ENCODE assay signal across 35 cellular contexts in genomic region chr11:113308601-113309000, GRCh38.
"Had no signal": no experiment of that assay in that cellular context is flagged by ENCODE, and none has a peak within 500 bp of the region (broad histone marks: within the 10 kb centered on the region; RNA-seq: fewer than 3 reads in every experiment).

No MANE protein-coding gene starts in this region.

- H3K27me3 Mint-ChIP-seq: activated CD4-positive, alpha-beta memory T cell treated with anti-CD3 and anti-CD28 coated beads for 36 hours; activated CD4-positive, alpha-beta T cell treated with anti-CD3 and anti-CD28 coated beads for 36 hours; activated naive CD4-positive, alpha-beta T cell treated with anti-CD3 and anti-CD28 coated beads, Interleukin-2, amount 50 U/mL, for 24 hours; activated naive CD8-positive, alpha-beta T cell treated with anti-CD3 and anti-CD28 coated beads for 36 hours; activated naive CD8-positive, alpha-beta T cell treated with anti-CD3 and anti-CD28 coated beads, Interleukin-2, amount 50 U/mL, for 24 hours had no signal

- H3K27ac Mint-ChIP-seq: activated CD4-positive, alpha-beta memory T cell treated with anti-CD3 and anti-CD28 coated beads for 36 hours; activated CD4-positive, alpha-beta T cell treated with anti-CD3 and anti-CD28 coated beads for 36 hours; activated CD4-positive, alpha-beta T cell treated with anti-CD3 and anti-CD28 coated beads, Interleukin-2, amount 10 ng/mL, durations not matched to agents 24 days and 14 days; activated CD8-positive, alpha-beta memory T cell treated with anti-CD3 and anti-CD28 coated beads, Interleukin-2, amount 10 ng/mL, durations not matched to agents 7 days and 5 days; activated CD8-positive, alpha-beta T cell treated with anti-CD3 and anti-CD28 coated beads, Interleukin-2, amount 10 ng/mL, durations not matched to agents 7 days and 5 days; activated naive CD4-positive, alpha-beta T cell treated with anti-CD3 and anti-CD28 coated beads for 36 hours; activated naive CD4-positive, alpha-beta T cell treated with anti-CD3 and anti-CD28 coated beads, Interleukin-2, amount 50 U/mL, for 24 hours; activated naive CD8-positive, alpha-beta T cell treated with anti-CD3 and anti-CD28 coated beads for 36 hours; activated naive CD8-positive, alpha-beta T cell treated with anti-CD3 and anti-CD28 coated beads, Interleukin-2, amount 50 U/mL, for 24 hours; activated T-helper 1 cell treated with anti-CD3 and anti-CD28 coated beads, Interleukin-12 subunit alpha, Interleukin-12 subunit beta, Interleukin-2, Interleukin-4 antibody, amounts not matched to agents 30 ng/mL and 10 ng/mL and 1 ng/mL, durations not matched to agents 14 hours and 24 hours and 36 hours; activated T-helper 2 cell treated with anti-CD3 and anti-CD28 coated beads, Interferon-gamma antibody, Interleukin-2, Interleukin-4, amounts not matched to agents 10 μg/mL and 5 μg/mL and 100 μg/mL, durations not matched to agents 14 hours and 24 hours and 36 hours; endodermal cell; T-helper 2 cell treated with Interferon-gamma antibody and Interleukin-4, amounts not matched to agents 5 μg/mL and 100 μg/mL, for 36 hours had no signal

- H3K27ac ChIP-seq: adrenal gland, body of pancreas, cardiac muscle cell, colonic mucosa, dorsolateral prefrontal cortex, gastrocnemius medialis, heart left ventricle had no signal

- H3K36me3 Mint-ChIP-seq: activated CD4-positive, alpha-beta memory T cell treated with anti-CD3 and anti-CD28 coated beads for 36 hours; activated CD8-positive, alpha-beta memory T cell treated with anti-CD3 and anti-CD28 coated beads, Interleukin-2, amount 10 ng/mL, durations not matched to agents 7 days and 5 days; activated naive CD4-positive, alpha-beta T cell treated with anti-CD3 and anti-CD28 coated beads, Interleukin-2, amount 50 U/mL, for 24 hours; activated naive CD8-positive, alpha-beta T cell treated with anti-CD3 and anti-CD28 coated beads for 36 hours had no signal

- H3K4me3 Mint-ChIP-seq: activated CD4-positive, alpha-beta memory T cell treated with anti-CD3 and anti-CD28 coated beads for 36 hours; activated CD4-positive, alpha-beta T cell treated with anti-CD3 and anti-CD28 coated beads for 36 hours; activated CD4-positive, alpha-beta T cell treated with anti-CD3 and anti-CD28 coated beads, Interleukin-2, amount 10 ng/mL, durations not matched to agents 24 days and 14 days; activated CD8-positive, alpha-beta memory T cell treated with anti-CD3 and anti-CD28 coated beads, Interleukin-2, amount 10 ng/mL, durations not matched to agents 7 days and 5 days; activated CD8-positive, alpha-beta T cell treated with anti-CD3 and anti-CD28 coated beads, Interleukin-2, amount 10 ng/mL, durations not matched to agents 7 days and 5 days; activated naive CD4-positive, alpha-beta T cell treated with anti-CD3 and anti-CD28 coated beads for 36 hours; activated naive CD4-positive, alpha-beta T cell treated with anti-CD3 and anti-CD28 coated beads, Interleukin-2, amount 50 U/mL, for 24 hours; activated naive CD8-positive, alpha-beta T cell treated with anti-CD3 and anti-CD28 coated beads for 36 hours; activated naive CD8-positive, alpha-beta T cell treated with anti-CD3 and anti-CD28 coated beads, Interleukin-2, amount 50 U/mL, for 24 hours; activated T-helper 1 cell treated with anti-CD3 and anti-CD28 coated beads, Interleukin-12 subunit alpha, Interleukin-12 subunit beta, Interleukin-2, Interleukin-4 antibody, amounts not matched to agents 30 ng/mL and 10 ng/mL and 1 ng/mL, durations not matched to agents 14 hours and 24 hours and 36 hours; endodermal cell; T-helper 2 cell treated with Interferon-gamma antibody and Interleukin-4, amounts not matched to agents 5 μg/mL and 100 μg/mL, for 36 hours had no signal

- H3K27me3 ChIP-seq: adrenal gland, body of pancreas, colonic mucosa, dorsolateral prefrontal cortex, gastrocnemius medialis, heart left ventricle had no signal

- DNase-seq: activated CD4-positive, alpha-beta memory T cell treated with anti-CD3 and anti-CD28 coated beads for 36 hours; activated CD4-positive, alpha-beta T cell treated with anti-CD3 and anti-CD28 coated beads for 36 hours; activated CD4-positive, alpha-beta T cell treated with anti-CD3 and anti-CD28 coated beads, Interleukin-2, amount 10 ng/mL, durations not matched to agents 24 days and 14 days; activated CD4-positive, CD25-positive, alpha-beta regulatory T cell; activated CD4-positive, CD25-positive, alpha-beta regulatory T cell treated with anti-CD3 and anti-CD28 coated beads, Interleukin-2, amount 50 U/mL, for 72 hours; activated CD8-positive, alpha-beta memory T cell treated with anti-CD3 and anti-CD28 coated beads, Interleukin-2, amount 10 ng/mL, durations not matched to agents 7 days and 5 days; activated CD8-positive, alpha-beta memory T cell treated with anti-CD3 and anti-CD28 coated beads, Interleukin-2, amount 50 U/mL, for 4 hours; activated CD8-positive, alpha-beta T cell treated with anti-CD3 and anti-CD28 coated beads, Interleukin-2, amount 10 ng/mL, durations not matched to agents 7 days and 5 days; activated effector memory CD4-positive, alpha-beta T cell treated with anti-CD3 and anti-CD28 coated beads, Interleukin-2, amount 50 U/mL, for 16 hours; activated naive CD4-positive, alpha-beta T cell treated with anti-CD3 and anti-CD28 coated beads for 36 hours; activated naive CD8-positive, alpha-beta T cell treated with anti-CD3 and anti-CD28 coated beads for 36 hours; activated naive CD8-positive, alpha-beta T cell treated with anti-CD3 and anti-CD28 coated beads, Interleukin-2, amount 50 U/mL, for 24 hours; activated T-cell treated with anti-CD3 and anti-CD28 coated beads, Interleukin-2, amount 50 U/mL, for 1 hour; activated T-cell treated with anti-CD3 and anti-CD28 coated beads, Interleukin-2, amount 50 U/mL, for 48 hours; adrenal gland; amygdala; aorta; body of pancreas; central memory CD4-positive, alpha-beta T cell; cerebellar nuclear complex; colonic mucosa; dorsolateral prefrontal cortex; effector memory CD4-positive, alpha-beta T cell; endodermal cell; erythroblast; foreskin fibroblast; gastrocnemius medialis; glutamatergic neuron; heart left ventricle; T1000 had no signal

- H3K4me1 ChIP-seq: adrenal gland, body of pancreas, colonic mucosa had no signal

- H3K36me3 ChIP-seq: adrenal gland, cardiac muscle cell, colonic mucosa, gastrocnemius medialis, heart left ventricle had no signal

- ATAC-seq: activated CD4-positive, alpha-beta T cell treated with anti-CD3 and anti-CD28 coated beads for 36 hours; activated CD8-positive, alpha-beta memory T cell treated with anti-CD3 and anti-CD28 coated beads, Interleukin-2, amount 10 ng/mL, durations not matched to agents 7 days and 5 days; activated CD8-positive, alpha-beta T cell treated with anti-CD3 and anti-CD28 coated beads, Interleukin-2, amount 10 ng/mL, durations not matched to agents 7 days and 5 days; activated naive CD8-positive, alpha-beta T cell treated with anti-CD3 and anti-CD28 coated beads, Interleukin-2, amount 50 U/mL, for 24 hours; body of pancreas; gastrocnemius medialis; heart left ventricle had no signal

- H3K4me1 Mint-ChIP-seq: endodermal cell had no signal

- H3K4me3 ChIP-seq: adrenal gland, body of pancreas, cardiac muscle cell, colonic mucosa, dorsolateral prefrontal cortex, gastrocnemius medialis, heart left ventricle had no signal

- H3K9me3 ChIP-seq: adrenal gland, body of pancreas, colonic mucosa, gastrocnemius medialis, heart left ventricle had no signal
